10 cellular contexts compared by ENCODE assay signal in genomic region chr2:157052685-157053224, GRCh38.
DNase-seq lines count a peak whose midpoint lies in the region; ATAC-seq, FAIRE-seq and TF ChIP-seq lines count a peak whose summit lies in the region.
"Had no signal": no experiment of that assay in that cellular context is flagged by ENCODE, and none has a peak within 500 bp of the region (broad histone marks: within the 10 kb centered on the region; RNA-seq: fewer than 3 reads in every experiment).

No MANE protein-coding gene starts in this region.

- CTCF ChIA-PET in HEK293T (lab: Yijun Ruan, JAX): no interaction called here

- no peak for FAIRE-seq in bronchial epithelial cell (lab: Jason Lieb, UNC)

- intact Hi-C loops in mucosa of descending colon (cut with DNase I, micrococcal nuclease) (no loop called here), dorsolateral prefrontal cortex (cut with DNase I) (loop anchor here in 1 of 2 donors (10.0 kb wide), 3 partner anchors 142 to 1678 kb away; partner anchors contain the start of gene NR4A2)

- H3K9me3 Mint-ChIP-seq in T-helper 2 cell treated with Interferon-gamma antibody and Interleukin-4, amounts not matched to agents 5 μg/mL and 100 μg/mL, for 36 hours: no peaks in the 10 kb centered on the region

- peaks cover 2% of the 10 kb centered on the region for H3K4me1 Mint-ChIP-seq in T-helper 2 cell treated with Interferon-gamma antibody and Interleukin-4, amounts not matched to agents 5 μg/mL and 100 μg/mL, for 36 hours (ENCODE audit: low read depth)

- peak; percentile 83 for DNase-seq in DMS53 (lab: John Stamatoyannopoulos, UW)
- peak; percentile 52 for DNase-seq in LoVo (ENCODE audit: low spot score)
- peak; percentile 78 for DNase-seq in bronchial epithelial cell (ENCODE audit: low read depth)
- peak in 1 of 3 donors; percentile 3 for DNase-seq in mucosa of descending colon
- DNase-seq in T-helper 2 cell treated with Interferon-gamma antibody and Interleukin-4, amounts not matched to agents 5 μg/mL and 100 μg/mL, for 36 hours (ENCODE audit: low spot score): no peak
- no peak for DNase-seq in HEK293T (ENCODE audit: extremely low spot score)
- DNase-seq in dorsolateral prefrontal cortex: no peak
- DNase-seq in epidermal melanocyte (ENCODE audit: insufficient read length, low spot score): no peak
- DNase-seq: NCI-H774, T-helper 1 cell had no signal

- H3K27me3 ChIP-seq in bronchial epithelial cell (ENCODE audit: control insufficient read depth, insufficient read depth, low read length) (no peaks in the 10 kb centered on the region), dorsolateral prefrontal cortex (no peaks in the 10 kb centered on the region)

- no peaks in the 10 kb centered on the region for H3K27me3 Mint-ChIP-seq in T-helper 2 cell treated with Interferon-gamma antibody and Interleukin-4, amounts not matched to agents 5 μg/mL and 100 μg/mL, for 36 hours (ENCODE audit: low read depth)

- H3K27ac Mint-ChIP-seq in T-helper 2 cell treated with Interferon-gamma antibody and Interleukin-4, amounts not matched to agents 5 μg/mL and 100 μg/mL, for 36 hours: no peak overlapping the region

- peak overlapping the region in 1 of 59 donors; percentile 76 for H3K27ac ChIP-seq in dorsolateral prefrontal cortex

- ATAC-seq in mucosa of descending colon: peak; percentile 53

- POLR2A ChIA-PET in HEK293T (lab: Yijun Ruan, JAX): no interaction called here

- TF ChIP-seq CTCF in bronchial epithelial cell (IDR thresholded peaks at IDR 0.05; ENCODE audit: insufficient read depth, low read length, severe bottlenecking) (no peak), mucosa of descending colon (IDR thresholded peaks at IDR 0.05) (no peak), dorsolateral prefrontal cortex (IDR thresholded peaks at IDR 0.05 in 54 of 56, conservative IDR thresholded peaks at IDR 0.05 in 2 of 56; ENCODE audit: low read depth in 1 of 56, partially characterized antibody in 56 of 56) (no peak)

- H3K9me3 ChIP-seq in mucosa of descending colon: no peaks in the 10 kb centered on the region

- H3K36me3 ChIP-seq in bronchial epithelial cell (ENCODE audit: control insufficient read depth, insufficient read depth, low read length) (no peaks in the 10 kb centered on the region), mucosa of descending colon (ENCODE audit: low read depth) (no peaks in the 10 kb centered on the region)

- no peaks in the 10 kb centered on the region for H3K4me1 ChIP-seq in mucosa of descending colon (ENCODE audit: low read depth)

- H3K4me3 ChIP-seq in bronchial epithelial cell (ENCODE audit: low read depth, low read length): no peak overlapping the region
- no peak overlapping the region for H3K4me3 ChIP-seq in mucosa of descending colon
- no peak overlapping the region for H3K4me3 ChIP-seq in dorsolateral prefrontal cortex

- no peaks in the 10 kb centered on the region for H3K36me3 Mint-ChIP-seq in T-helper 2 cell treated with Interferon-gamma antibody and Interleukin-4, amounts not matched to agents 5 μg/mL and 100 μg/mL, for 36 hours (ENCODE audit: low read depth)

- H3K4me3 Mint-ChIP-seq in T-helper 2 cell treated with Interferon-gamma antibody and Interleukin-4, amounts not matched to agents 5 μg/mL and 100 μg/mL, for 36 hours: no peak overlapping the region

TF ChIP-seq in HEK293T, 16 proteins besides CTCF, POLR2A, EP300 and RAD21:
- TF ChIP-seq HDGF (IDR thresholded peaks at IDR 0.05; ENCODE audit: borderline replicate concordance) (no peak), TARDBP (IDR thresholded peaks at IDR 0.05) (no peak), SP1 (IDR thresholded peaks at IDR 0.05) (no peak), LEF1 (IDR thresholded peaks at IDR 0.05; ENCODE audit: borderline replicate concordance) (no peak), CTBP1 (IDR thresholded peaks at IDR 0.05; ENCODE audit: borderline replicate concordance) (no peak), L3MBTL2 (conservative IDR thresholded peaks at IDR 0.05) (no peak), ELF4 (IDR thresholded peaks at IDR 0.05) (no peak)

Comparison
In these comparisons a context has a peak if more than half of its experiments do, and no peak if none do; other contexts are left out.
1. DNase-seq: peak in DMS53 (single experiment), LoVo (single experiment) and bronchial epithelial cell (single experiment); none in T-helper 2 cell treated with Interferon-gamma antibody and Interleukin-4, amounts not matched to agents 5 μg/mL and 100 μg/mL, for 36 hours (single experiment), HEK293T (single experiment), dorsolateral prefrontal cortex (0 of 10) and epidermal melanocyte (single experiment).